In the genomic region with DNA sequence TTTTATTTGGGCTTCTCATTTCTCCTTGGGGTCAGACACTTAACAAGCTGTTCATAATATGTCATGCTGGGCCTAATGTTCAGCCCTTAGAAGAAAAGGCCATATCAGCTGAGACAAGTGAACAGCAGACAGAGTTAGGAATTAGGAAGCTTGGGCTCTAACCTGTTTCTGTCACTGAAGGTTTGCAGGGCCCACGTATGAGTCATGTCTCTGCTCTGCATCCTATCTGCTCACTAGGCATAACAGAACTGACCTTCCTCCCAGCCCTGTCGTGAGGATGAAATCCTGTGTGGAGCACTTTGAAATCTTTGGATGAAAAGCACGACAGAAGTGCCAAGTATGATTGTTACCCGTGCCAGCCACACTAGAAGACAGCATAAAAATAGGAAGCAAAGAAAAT, we compare ENCODE assay signal across 2 cellular contexts.
TF ChIP-seq lines count a peak whose summit lies in the region.

No MANE protein-coding gene starts in this region.

TF ChIP-seq in IMR-90, 13 proteins besides CTCF, POLR2A, EP300 and RAD21:
- no peak for TF ChIP-seq SMC3 (IDR thresholded peaks at IDR 0.05; ENCODE audit: low read depth, low read length)
- TF ChIP-seq, protein P1, sequence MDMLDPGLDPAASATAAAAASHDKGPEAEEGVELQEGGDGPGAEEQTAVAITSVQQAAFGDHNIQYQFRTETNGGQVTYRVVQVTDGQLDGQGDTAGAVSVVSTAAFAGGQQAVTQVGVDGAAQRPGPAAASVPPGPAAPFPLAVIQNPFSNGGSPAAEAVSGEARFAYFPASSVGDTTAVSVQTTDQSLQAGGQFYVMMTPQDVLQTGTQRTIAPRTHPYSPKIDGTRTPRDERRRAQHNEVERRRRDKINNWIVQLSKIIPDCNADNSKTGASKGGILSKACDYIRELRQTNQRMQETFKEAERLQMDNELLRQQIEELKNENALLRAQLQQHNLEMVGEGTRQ (IDR thresholded peaks at IDR 0.05; ENCODE audit: low read depth, low read length) = no peak
- TF ChIP-seq MAZ (IDR thresholded peaks at IDR 0.05; ENCODE audit: borderline replicate concordance, low read depth, low read length) = no peak
- TF ChIP-seq CEBPB (IDR thresholded peaks at IDR 0.05; ENCODE audit: low read depth, low read length) = no peak
- TF ChIP-seq NFE2L2 (IDR thresholded peaks at IDR 0.05; ENCODE audit: low read depth, low read length) = no peak
- no peak for TF ChIP-seq MXI1 (IDR thresholded peaks at IDR 0.05; ENCODE audit: borderline replicate concordance, low read depth, low read length)
- TF ChIP-seq MAFK (IDR thresholded peaks at IDR 0.05; ENCODE audit: low read depth, low read length) = 0 out of 2 replicates have a peak, but pooled peaks have one; percentile 28
- TF ChIP-seq RFX5 (IDR thresholded peaks at IDR 0.05; ENCODE audit: low read depth, low read length) = no peak

TF ChIP-seq in K562, 482 proteins besides CTCF, POLR2A, EP300 and RAD21:
- TF ChIP-seq, protein P2, sequence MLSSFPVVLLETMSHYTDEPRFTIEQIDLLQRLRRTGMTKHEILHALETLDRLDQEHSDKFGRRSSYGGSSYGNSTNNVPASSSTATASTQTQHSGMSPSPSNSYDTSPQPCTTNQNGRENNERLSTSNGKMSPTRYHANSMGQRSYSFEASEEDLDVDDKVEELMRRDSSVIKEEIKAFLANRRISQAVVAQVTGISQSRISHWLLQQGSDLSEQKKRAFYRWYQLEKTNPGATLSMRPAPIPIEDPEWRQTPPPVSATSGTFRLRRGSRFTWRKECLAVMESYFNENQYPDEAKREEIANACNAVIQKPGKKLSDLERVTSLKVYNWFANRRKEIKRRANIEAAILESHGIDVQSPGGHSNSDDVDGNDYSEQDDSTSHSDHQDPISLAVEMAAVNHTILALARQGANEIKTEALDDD (IDR thresholded peaks at IDR 0.05) = peak; percentile 46; the same call in 1 of the 2 replicates
- no peak for TF ChIP-seq MCM3 (IDR thresholded peaks at IDR 0.05)
- TF ChIP-seq, protein P3, sequence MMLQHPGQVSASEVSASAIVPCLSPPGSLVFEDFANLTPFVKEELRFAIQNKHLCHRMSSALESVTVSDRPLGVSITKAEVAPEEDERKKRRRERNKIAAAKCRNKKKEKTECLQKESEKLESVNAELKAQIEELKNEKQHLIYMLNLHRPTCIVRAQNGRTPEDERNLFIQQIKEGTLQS (IDR thresholded peaks at IDR 0.05) = peak; percentile 67
- TF ChIP-seq, protein P3 (CRISPR knock-in tag; conservative IDR thresholded peaks at IDR 0.05) = no peak
- peak; percentile 69 for TF ChIP-seq FOSL1 (tag; conservative IDR thresholded peaks at IDR 0.05)
- no peak for TF ChIP-seq ETV6 (IDR thresholded peaks at IDR 0.05; ENCODE audit: borderline replicate concordance in 1 of 2, low read depth in 2 of 2, low read length in 1 of 2)
- TF ChIP-seq ETV6 (CRISPR knock-in tag; IDR thresholded peaks at IDR 0.05; ENCODE audit: borderline replicate concordance) = no peak
- no peak for TF ChIP-seq HCFC1 (IDR thresholded peaks at IDR 0.05; ENCODE audit: low read depth, low read length)
- no peak for TF ChIP-seq STAT5B (CRISPR knock-in tag; IDR thresholded peaks at IDR 0.05)
- TF ChIP-seq, protein P4, sequence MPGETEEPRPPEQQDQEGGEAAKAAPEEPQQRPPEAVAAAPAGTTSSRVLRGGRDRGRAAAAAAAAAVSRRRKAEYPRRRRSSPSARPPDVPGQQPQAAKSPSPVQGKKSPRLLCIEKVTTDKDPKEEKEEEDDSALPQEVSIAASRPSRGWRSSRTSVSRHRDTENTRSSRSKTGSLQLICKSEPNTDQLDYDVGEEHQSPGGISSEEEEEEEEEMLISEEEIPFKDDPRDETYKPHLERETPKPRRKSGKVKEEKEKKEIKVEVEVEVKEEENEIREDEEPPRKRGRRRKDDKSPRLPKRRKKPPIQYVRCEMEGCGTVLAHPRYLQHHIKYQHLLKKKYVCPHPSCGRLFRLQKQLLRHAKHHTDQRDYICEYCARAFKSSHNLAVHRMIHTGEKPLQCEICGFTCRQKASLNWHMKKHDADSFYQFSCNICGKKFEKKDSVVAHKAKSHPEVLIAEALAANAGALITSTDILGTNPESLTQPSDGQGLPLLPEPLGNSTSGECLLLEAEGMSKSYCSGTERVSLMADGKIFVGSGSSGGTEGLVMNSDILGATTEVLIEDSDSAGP (CRISPR knock-in tag; IDR thresholded peaks at IDR 0.05) = no peak
- TF ChIP-seq, protein P5, sequence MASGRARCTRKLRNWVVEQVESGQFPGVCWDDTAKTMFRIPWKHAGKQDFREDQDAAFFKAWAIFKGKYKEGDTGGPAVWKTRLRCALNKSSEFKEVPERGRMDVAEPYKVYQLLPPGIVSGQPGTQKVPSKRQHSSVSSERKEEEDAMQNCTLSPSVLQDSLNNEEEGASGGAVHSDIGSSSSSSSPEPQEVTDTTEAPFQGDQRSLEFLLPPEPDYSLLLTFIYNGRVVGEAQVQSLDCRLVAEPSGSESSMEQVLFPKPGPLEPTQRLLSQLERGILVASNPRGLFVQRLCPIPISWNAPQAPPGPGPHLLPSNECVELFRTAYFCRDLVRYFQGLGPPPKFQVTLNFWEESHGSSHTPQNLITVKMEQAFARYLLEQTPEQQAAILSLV (tag; IDR thresholded peaks at IDR 0.05) = no peak
- TF ChIP-seq NFIC (IDR thresholded peaks at IDR 0.05) = no peak
- no peak for TF ChIP-seq KAT8 (IDR thresholded peaks at IDR 0.05; ENCODE audit: low read depth)
- TF ChIP-seq JUND (IDR thresholded peaks at IDR 0.05; ENCODE audit: borderline replicate concordance, low read depth, low read length) = peak; percentile 89
- TF ChIP-seq JUND (tag; IDR thresholded peaks at IDR 0.05; ENCODE audit: borderline replicate concordance, low read depth, low read length) = peak; percentile 68; the same call in 1 of the 3 replicates
- no peak for TF ChIP-seq NCOA1 (IDR thresholded peaks at IDR 0.05; ENCODE audit: low read depth)
- no peak for TF ChIP-seq NR1H2 (CRISPR knock-in tag; IDR thresholded peaks at IDR 0.05)
- no peak for TF ChIP-seq ZNF780A (CRISPR knock-in tag; IDR thresholded peaks at IDR 0.05)
- no peak for TF ChIP-seq XRCC3 (IDR thresholded peaks at IDR 0.05)
- peak; percentile 42 for TF ChIP-seq CBFA2T3 (IDR thresholded peaks at IDR 0.05)
- TF ChIP-seq NCOA2 (IDR thresholded peaks at IDR 0.05; ENCODE audit: partially characterized antibody in 2 of 2) = no peak
- TF ChIP-seq, protein P6, sequence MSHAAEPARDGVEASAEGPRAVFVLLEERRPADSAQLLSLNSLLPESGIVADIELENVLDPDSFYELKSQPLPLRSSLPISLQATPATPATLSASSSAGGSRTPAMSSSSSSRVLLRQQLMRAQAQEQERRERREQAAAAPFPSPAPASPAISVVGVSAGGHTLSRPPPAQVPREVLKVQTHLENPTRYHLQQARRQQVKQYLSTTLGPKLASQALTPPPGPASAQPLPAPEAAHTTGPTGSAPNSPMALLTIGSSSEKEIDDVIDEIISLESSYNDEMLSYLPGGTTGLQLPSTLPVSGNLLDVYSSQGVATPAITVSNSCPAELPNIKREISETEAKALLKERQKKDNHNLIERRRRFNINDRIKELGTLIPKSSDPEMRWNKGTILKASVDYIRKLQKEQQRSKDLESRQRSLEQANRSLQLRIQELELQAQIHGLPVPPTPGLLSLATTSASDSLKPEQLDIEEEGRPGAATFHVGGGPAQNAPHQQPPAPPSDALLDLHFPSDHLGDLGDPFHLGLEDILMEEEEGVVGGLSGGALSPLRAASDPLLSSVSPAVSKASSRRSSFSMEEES (CRISPR knock-in tag; IDR thresholded peaks at IDR 0.05) = no peak
- TF ChIP-seq HNRNPL (IDR thresholded peaks at IDR 0.05; ENCODE audit: low read depth, low read length) = no peak
- TF ChIP-seq, protein P7, sequence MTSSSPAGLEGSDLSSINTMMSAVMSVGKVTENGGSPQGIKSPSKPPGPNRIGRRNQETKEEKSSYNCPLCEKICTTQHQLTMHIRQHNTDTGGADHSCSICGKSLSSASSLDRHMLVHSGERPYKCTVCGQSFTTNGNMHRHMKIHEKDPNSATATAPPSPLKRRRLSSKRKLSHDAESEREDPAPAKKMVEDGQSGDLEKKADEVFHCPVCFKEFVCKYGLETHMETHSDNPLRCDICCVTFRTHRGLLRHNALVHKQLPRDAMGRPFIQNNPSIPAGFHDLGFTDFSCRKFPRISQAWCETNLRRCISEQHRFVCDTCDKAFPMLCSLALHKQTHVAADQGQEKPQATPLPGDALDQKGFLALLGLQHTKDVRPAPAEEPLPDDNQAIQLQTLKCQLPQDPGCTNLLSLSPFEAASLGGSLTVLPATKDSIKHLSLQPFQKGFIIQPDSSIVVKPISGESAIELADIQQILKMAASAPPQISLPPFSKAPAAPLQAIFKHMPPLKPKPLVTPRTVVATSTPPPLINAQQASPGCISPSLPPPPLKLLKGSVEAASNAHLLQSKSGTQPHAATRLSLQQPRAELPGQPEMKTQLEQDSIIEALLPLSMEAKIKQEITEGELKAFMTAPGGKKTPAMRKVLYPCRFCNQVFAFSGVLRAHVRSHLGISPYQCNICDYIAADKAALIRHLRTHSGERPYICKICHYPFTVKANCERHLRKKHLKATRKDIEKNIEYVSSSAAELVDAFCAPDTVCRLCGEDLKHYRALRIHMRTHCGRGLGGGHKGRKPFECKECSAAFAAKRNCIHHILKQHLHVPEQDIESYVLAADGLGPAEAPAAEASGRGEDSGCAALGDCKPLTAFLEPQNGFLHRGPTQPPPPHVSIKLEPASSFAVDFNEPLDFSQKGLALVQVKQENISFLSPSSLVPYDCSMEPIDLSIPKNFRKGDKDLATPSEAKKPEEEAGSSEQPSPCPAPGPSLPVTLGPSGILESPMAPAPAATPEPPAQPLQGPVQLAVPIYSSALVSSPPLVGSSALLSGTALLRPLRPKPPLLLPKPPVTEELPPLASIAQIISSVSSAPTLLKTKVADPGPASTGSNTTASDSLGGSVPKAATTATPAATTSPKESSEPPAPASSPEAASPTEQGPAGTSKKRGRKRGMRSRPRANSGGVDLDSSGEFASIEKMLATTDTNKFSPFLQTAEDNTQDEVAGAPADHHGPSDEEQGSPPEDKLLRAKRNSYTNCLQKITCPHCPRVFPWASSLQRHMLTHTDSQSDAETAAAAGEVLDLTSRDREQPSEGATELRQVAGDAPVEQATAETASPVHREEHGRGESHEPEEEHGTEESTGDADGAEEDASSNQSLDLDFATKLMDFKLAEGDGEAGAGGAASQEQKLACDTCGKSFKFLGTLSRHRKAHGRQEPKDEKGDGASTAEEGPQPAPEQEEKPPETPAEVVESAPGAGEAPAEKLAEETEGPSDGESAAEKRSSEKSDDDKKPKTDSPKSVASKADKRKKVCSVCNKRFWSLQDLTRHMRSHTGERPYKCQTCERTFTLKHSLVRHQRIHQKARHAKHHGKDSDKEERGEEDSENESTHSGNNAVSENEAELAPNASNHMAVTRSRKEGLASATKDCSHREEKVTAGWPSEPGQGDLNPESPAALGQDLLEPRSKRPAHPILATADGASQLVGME (CRISPR knock-in tag; IDR thresholded peaks at IDR 0.05) = no peak
- no peak for TF ChIP-seq CBX2 (IDR thresholded peaks at IDR 0.05; ENCODE audit: insufficient read depth, low read length, poor library complexity, severe bottlenecking)
- TF ChIP-seq CBX8 (IDR thresholded peaks at IDR 0.05; ENCODE audit: borderline replicate concordance, extremely low read depth, low read depth, low read length, poor library complexity, severe bottlenecking) = no peak
- no peak for TF ChIP-seq SUPT5H (IDR thresholded peaks at IDR 0.05)
- no peak for TF ChIP-seq NR3C1 (CRISPR knock-in tag; IDR thresholded peaks at IDR 0.05)
- TF ChIP-seq EZH2 (IDR thresholded peaks at IDR 0.05; ENCODE audit: borderline replicate concordance, low read depth, low read length) = no peak
